ENCODE assay signal across 9 cellular contexts in the genomic region with DNA sequence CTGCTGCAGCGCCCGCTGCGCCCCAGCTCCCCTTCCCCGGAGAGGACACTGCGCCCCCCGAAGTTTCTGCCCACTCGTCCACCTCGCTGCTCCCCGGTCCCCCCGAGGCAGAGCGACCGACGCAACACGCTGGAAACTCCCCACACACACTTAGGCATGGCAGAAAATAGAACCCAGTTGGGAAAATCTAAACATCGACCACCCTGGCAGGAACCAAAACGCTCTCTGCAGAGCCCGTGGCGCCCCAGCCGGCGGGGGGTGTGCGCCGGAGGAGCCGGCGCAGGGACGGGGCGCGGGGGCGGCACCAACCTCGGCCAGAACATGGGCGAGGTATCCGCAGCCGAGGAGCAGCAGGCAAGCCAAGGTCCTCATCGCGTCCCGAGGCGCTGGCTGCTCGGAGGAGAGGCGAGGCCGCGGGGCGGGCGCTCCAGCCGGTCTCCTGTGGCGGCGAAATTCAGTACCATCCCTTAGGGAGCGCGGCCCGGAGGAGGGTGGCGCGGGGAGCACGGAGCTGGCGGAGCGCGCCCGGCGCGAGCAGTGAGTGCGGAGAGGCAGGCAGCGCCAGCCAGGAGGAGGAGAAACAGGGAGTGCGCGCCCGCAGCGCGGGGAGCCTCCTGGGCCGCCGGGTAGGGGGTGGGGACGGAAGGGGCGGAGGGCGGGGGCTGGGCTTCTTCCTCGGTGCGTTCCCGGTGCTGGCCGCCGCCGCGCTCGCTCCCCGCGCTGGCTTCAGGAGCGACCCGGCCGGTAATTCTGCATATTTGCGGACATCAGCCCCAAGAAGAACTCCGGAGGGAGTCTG. TPM values are rescaled to one million over a fixed set of nuclear protein-coding genes. Genes with fewer than 3 reads are reported as not detected.
DNase-seq lines count a peak whose midpoint lies in the region; ATAC-seq and TF ChIP-seq lines count a peak whose summit lies in the region.
"Had no signal": no experiment of that assay in that cellular context is flagged by ENCODE, and none has a peak within 500 bp of the region (broad histone marks: within the 10 kb centered on the region; RNA-seq: fewer than 3 reads in every experiment).

No MANE protein-coding gene starts in this region.

- H3K4me2 ChIP-seq in HCT116 (ENCODE audit: low read length): peak overlapping the region; percentile 97
- H3K4me2 ChIP-seq: KMS-11 had no signal

- H3K79me2 ChIP-seq in HCT116 (ENCODE audit: insufficient read depth, low read length): peaks cover 39% of the 10 kb centered on the region

- peaks cover 0 to 20% (median 0%) of the 10 kb centered on the region in 4 donors for H3K4me1 Mint-ChIP-seq in CD4-positive, CD25-positive, alpha-beta regulatory T cell
- H3K4me1 Mint-ChIP-seq in MCF 10A (ENCODE audit: insufficient read depth, unreplicated experiment): peaks cover 3% of the 10 kb centered on the region

- no peak overlapping the region for H3K27ac ChIP-seq in CD4-positive, CD25-positive, alpha-beta regulatory T cell (ENCODE audit: insufficient read depth, low read length, poor library complexity, severe bottlenecking)
- peak overlapping the region; percentile 83 for H3K27ac ChIP-seq in HCT116 (ENCODE audit: low read depth, low read length)
- H3K27ac ChIP-seq in RWPE2 (ENCODE audit: poor library complexity, severe bottlenecking): peak overlapping the region; percentile 92
- peak overlapping the region; percentile 86 for H3K27ac ChIP-seq in rectal smooth muscle tissue (ENCODE audit: low read depth, low read length)
- H3K27ac ChIP-seq: KMS-11 had no signal

- no peaks in the 10 kb centered on the region for H3K36me3 ChIP-seq in CD4-positive, CD25-positive, alpha-beta regulatory T cell (ENCODE audit: control insufficient read depth, insufficient read depth, low read length)
- H3K36me3 ChIP-seq in HCT116 (ENCODE audit: control insufficient read depth in 1 of 2, insufficient read depth in 2 of 2, low read length in 2 of 2) (no peaks in the 10 kb centered on the region; a peak in 1 of 4 replicates), RWPE2 (ENCODE audit: low read depth) (peaks cover 15% of the 10 kb centered on the region), rectal smooth muscle tissue (ENCODE audit: control insufficient read depth, insufficient read depth, low read length) (no peaks in the 10 kb centered on the region)

- peak in 1 of 3 donors; percentile 39 for DNase-seq in CD4-positive, CD25-positive, alpha-beta regulatory T cell
- DNase-seq in HCT116 (ENCODE audit: low read depth, low spot score): no peak
- no peak for DNase-seq in RWPE2 (ENCODE audit: low spot score)
- DNase-seq in MCF 10A (ENCODE audit: unreplicated experiment): peak; percentile 83
- no peak for DNase-seq in effector CD4-positive, alpha-beta T cell

- peak overlapping the region; percentile 44 to 77 (median 76) for H3K4me3 Mint-ChIP-seq in CD4-positive, CD25-positive, alpha-beta regulatory T cell
- H3K4me3 Mint-ChIP-seq in MCF 10A (ENCODE audit: unreplicated experiment): peak overlapping the region; percentile 85

- no peak for TF ChIP-seq POLR2A in HCT116 (IDR thresholded peaks at IDR 0.05; ENCODE audit: borderline replicate concordance, extremely low read depth, insufficient read depth, insufficient read length)

- no peaks in the 10 kb centered on the region for H3K36me3 Mint-ChIP-seq in CD4-positive, CD25-positive, alpha-beta regulatory T cell
- H3K36me3 Mint-ChIP-seq in MCF 10A (ENCODE audit: insufficient read depth, unreplicated experiment): no peaks in the 10 kb centered on the region

- H3K4me1 ChIP-seq in CD4-positive, CD25-positive, alpha-beta regulatory T cell (ENCODE audit: control insufficient read depth, insufficient read depth, low read length, poor library complexity, severe bottlenecking): peaks cover 55% of the 10 kb centered on the region
- H3K4me1 ChIP-seq in HCT116 (ENCODE audit: control insufficient read depth in 1 of 2, insufficient read depth in 2 of 2, low read length in 2 of 2) (peaks cover 25 to 56% of the 10 kb centered on the region in 2 experiments), RWPE2 (ENCODE audit: insufficient read depth, poor library complexity, severe bottlenecking) (peaks cover 19% of the 10 kb centered on the region), rectal smooth muscle tissue (ENCODE audit: control insufficient read depth, insufficient read depth, low read length) (peaks cover 10% of the 10 kb centered on the region)

- no peaks in the 10 kb centered on the region for H4K20me1 ChIP-seq in HCT116 (ENCODE audit: insufficient read depth)

- H3K9me3 Mint-ChIP-seq in CD4-positive, CD25-positive, alpha-beta regulatory T cell: no peaks in the 10 kb centered on the region
- no peaks in the 10 kb centered on the region for H3K9me3 Mint-ChIP-seq in MCF 10A (ENCODE audit: unreplicated experiment)

- no peaks in the 10 kb centered on the region for H3K9me3 ChIP-seq in CD4-positive, CD25-positive, alpha-beta regulatory T cell (ENCODE audit: control insufficient read depth in 2 of 2, low read length in 2 of 2)
- H3K9me3 ChIP-seq in HCT116 (ENCODE audit: control insufficient read depth in 1 of 2, insufficient read depth in 1 of 2, low read depth in 1 of 2, low read length in 2 of 2) (no peaks in the 10 kb centered on the region), RWPE2 (ENCODE audit: severe bottlenecking) (no peaks in the 10 kb centered on the region)

- CTCF ChIA-PET in HCT116 (lab: Charles Lee) (no interaction called here), MCF 10A (lab: Yijun Ruan, JAX) (interaction anchor here (0.7 to 0.8 kb wide), 3 partner anchors 161 to 985 kb away, joined by 3 read pairs; no protein-coding TSS in a partner anchor)

- POLR2A ChIA-PET in HCT116 (lab: Charles Lee): interaction anchor here (0.7 to 1.2 kb wide), 4 partner anchors 9 to 200 kb away, joined by 3 to 4 read pairs (median 4); no protein-coding TSS in a partner anchor
- POLR2A ChIA-PET in MCF 10A (lab: Yijun Ruan, JAX): interaction anchor here (0.6 to 2.8 kb wide), 15 partner anchors 20 to 618 kb away, joined by 3 to 39 read pairs (median 4); partner anchors contain the start of gene PRKAR1B

- H3K27ac Mint-ChIP-seq in CD4-positive, CD25-positive, alpha-beta regulatory T cell: no peak overlapping the region
- H3K27ac Mint-ChIP-seq in MCF 10A (ENCODE audit: low read depth, unreplicated experiment): no peak overlapping the region

- H3K9ac ChIP-seq in HCT116 (ENCODE audit: low read length) (peak overlapping the region; percentile 77), rectal smooth muscle tissue (ENCODE audit: low read length) (peak overlapping the region; percentile 62)
- H3K9ac ChIP-seq: KMS-11 had no signal

- no peaks in the 10 kb centered on the region for H3K9me2 ChIP-seq in HCT116 (ENCODE audit: insufficient read depth)

- RAD21 ChIA-PET in HCT116 (lab: Charles Lee; ENCODE audit: low non-redundant PET in 1 of 2, low total read pairs in 2 of 2, uncharacterized antibody in 2 of 2, unreplicated experiment in 2 of 2): no interaction called here

- H3K27me3 ChIP-seq in CD4-positive, CD25-positive, alpha-beta regulatory T cell (ENCODE audit: control insufficient read depth, insufficient read depth, low read length): no peaks in the 10 kb centered on the region
- H3K27me3 ChIP-seq in HCT116 (ENCODE audit: insufficient read depth, low read length) (no peaks in the 10 kb centered on the region), RWPE2 (ENCODE audit: insufficient read depth, poor library complexity, severe bottlenecking) (no peaks in the 10 kb centered on the region), rectal smooth muscle tissue (ENCODE audit: control insufficient read depth, insufficient read depth, low read length) (peaks cover 5% of the 10 kb centered on the region)

- H3K4me3 ChIP-seq in CD4-positive, CD25-positive, alpha-beta regulatory T cell (ENCODE audit: low read depth, low read length): no peak overlapping the region
- H3K4me3 ChIP-seq in HCT116 (replicated peaks in 1 of 2; ENCODE audit: low read depth in 1 of 2, low read length in 2 of 2): peak overlapping the region; percentile 52 to 94
- H3K4me3 ChIP-seq in RWPE2 (ENCODE audit: severe bottlenecking): peak overlapping the region; percentile 72
- peak overlapping the region; percentile 70 for H3K4me3 ChIP-seq in iPS-11a (ENCODE audit: low read depth, low read length)
- H3K4me3 ChIP-seq in rectal smooth muscle tissue (ENCODE audit: low read length): peak overlapping the region; percentile 80

- intact Hi-C loops in HCT116 (cut with micrococcal nuclease): loop anchor here (2.0 to 10.0 kb wide), 3 partner anchors 122 to 208 kb away; partner anchors contain the start of genes DNAAF5 and PRKAR1B
- intact Hi-C loops in MCF 10A (cut with micrococcal nuclease): loop anchor here (2.0 to 5.0 kb wide), 4 partner anchors 20 to 208 kb away; partner anchors contain the start of genes DNAAF5 and PRKAR1B

- BruUV-seq in HCT116 (replicated peaks; lab: Mats Ljungman, UMichigan): no TSS peak
- BruUV-seq in MCF 10A (replicated peaks; lab: Mats Ljungman, UMichigan): no TSS peak

- no peak overlapping the region for H2AFZ ChIP-seq in HCT116 (ENCODE audit: low read depth, low read length, poor library complexity, severe bottlenecking)

- H3K27me3 Mint-ChIP-seq in CD4-positive, CD25-positive, alpha-beta regulatory T cell: peaks cover 33% of the 10 kb centered on the region
- H3K27me3 Mint-ChIP-seq in MCF 10A (ENCODE audit: insufficient read depth, unreplicated experiment): no peaks in the 10 kb centered on the region

- no peak for TF ChIP-seq RAD21 in HCT116 (IDR thresholded peaks at IDR 0.05; ENCODE audit: low read depth)

- ATAC-seq in CD4-positive, CD25-positive, alpha-beta regulatory T cell (ENCODE audit: low read depth in 2 of 2): no peak
- ATAC-seq in HCT116: peak; percentile 61
- ATAC-seq in RWPE2 (ENCODE audit: low read depth): peak; percentile 38
- ATAC-seq in GM21723 (IDR thresholded peaks at IDR 0.05; ENCODE audit: unreplicated experiment): no peak

- TF ChIP-seq CTCF in HCT116 (IDR thresholded peaks at IDR 0.05 in 2 of 3, conservative IDR thresholded peaks at IDR 0.05 in 1 of 3; ENCODE audit: borderline replicate concordance in 1 of 3, insufficient read depth in 1 of 3, low read depth in 2 of 3, low read length in 2 of 3): no peak
- no peak for TF ChIP-seq CTCF in RWPE2 (IDR thresholded peaks at IDR 0.05; ENCODE audit: poor library complexity, severe bottlenecking)
- TF ChIP-seq CTCF in MCF 10A (IDR thresholded peaks at IDR 0.05; ENCODE audit: unreplicated experiment): no peak

TF ChIP-seq in HCT116, 20 proteins besides CTCF, POLR2A, EP300 and RAD21 (continues in another document):
- TF ChIP-seq ZFX (IDR thresholded peaks at IDR 0.05): no peak; the same call in 1 of the 2 replicates
- TF ChIP-seq TCF7L2 (IDR thresholded peaks at IDR 0.05; ENCODE audit: borderline replicate concordance, extremely low read depth, insufficient read depth, insufficient read length): no peak
- TF ChIP-seq POLR2AphosphoS5 (IDR thresholded peaks at IDR 0.05; ENCODE audit: low read depth, low read length): peak; percentile 90
- TF ChIP-seq SP1 (IDR thresholded peaks at IDR 0.05; ENCODE audit: low read depth): no peak
- no peak for TF ChIP-seq MAX (IDR thresholded peaks at IDR 0.05)

RNA-seq across cellular contexts. Expression of gene PDGFA, which starts 0.8 kb away (rescaled TPM):
- total RNA-seq in CD4-positive, CD25-positive, alpha-beta regulatory T cell: 2.9 TPM
- polyA plus RNA-seq in CD4-positive, CD25-positive, alpha-beta regulatory T cell: not detected
- total RNA-seq in HCT116 (2021; ENCODE audit: unreplicated experiment) (44.7 TPM), MCF 10A (2022) (20.1 and 26.6 TPM in 2 replicates)
- 48.1 and 74.9 TPM in 2 replicates for polyA plus RNA-seq in HCT116 (2012)

Comparison
In these comparisons a context has a peak if more than half of its experiments do, and no peak if none do; other contexts are left out.
1. ATAC-seq: peak in HCT116 (single experiment) and RWPE2 (single experiment); none in CD4-positive, CD25-positive, alpha-beta regulatory T cell (0 of 2) and GM21723 (single experiment).